Comparison of ENCODE assay signal across 3 cellular contexts in the genomic region with DNA sequence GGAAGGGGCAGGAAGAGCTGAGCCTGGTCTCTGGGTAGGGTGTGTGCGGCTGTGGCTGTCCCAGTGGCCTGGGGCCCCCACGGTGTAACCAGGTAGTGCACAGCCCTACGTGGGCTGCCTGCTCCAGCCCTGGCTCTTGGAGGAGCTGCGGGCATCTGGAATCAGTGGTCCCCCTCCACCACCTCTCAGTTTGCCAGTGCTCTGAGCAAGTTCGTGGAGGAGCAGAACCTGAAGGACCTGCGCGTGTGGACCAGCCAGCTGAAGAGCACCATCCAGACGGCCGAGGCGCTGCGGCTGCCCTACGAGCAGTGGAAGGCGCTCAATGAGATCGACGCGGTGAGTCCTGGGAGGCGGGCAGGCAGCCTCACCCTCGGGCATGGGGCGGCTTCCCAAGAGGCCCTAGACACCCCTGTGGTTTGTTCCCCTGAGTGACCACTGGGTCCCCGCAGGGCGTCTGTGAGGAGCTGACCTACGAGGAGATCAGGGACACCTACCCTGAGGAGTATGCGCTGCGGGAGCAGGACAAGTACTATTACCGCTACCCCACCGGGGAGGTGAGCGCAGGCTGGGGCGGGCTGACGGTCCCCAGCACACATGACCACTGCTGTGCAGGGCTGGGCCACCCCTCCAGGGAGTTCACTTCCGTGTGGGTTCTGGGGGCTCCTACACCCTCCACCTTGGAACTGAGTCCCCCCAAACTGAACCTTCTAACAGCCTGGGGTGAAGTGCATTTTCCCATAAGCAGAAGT.
TF ChIP-seq lines count a peak whose summit lies in the region.

No MANE protein-coding gene starts in this region.

TF ChIP-seq in SK-N-SH, 30 proteins besides CTCF, POLR2A, EP300 and RAD21:
- no peak for TF ChIP-seq FOXJ3 (CRISPR knock-in tag; IDR thresholded peaks at IDR 0.05)
- TF ChIP-seq JUND (IDR thresholded peaks at IDR 0.05) = no peak
- TF ChIP-seq, protein P1, sequence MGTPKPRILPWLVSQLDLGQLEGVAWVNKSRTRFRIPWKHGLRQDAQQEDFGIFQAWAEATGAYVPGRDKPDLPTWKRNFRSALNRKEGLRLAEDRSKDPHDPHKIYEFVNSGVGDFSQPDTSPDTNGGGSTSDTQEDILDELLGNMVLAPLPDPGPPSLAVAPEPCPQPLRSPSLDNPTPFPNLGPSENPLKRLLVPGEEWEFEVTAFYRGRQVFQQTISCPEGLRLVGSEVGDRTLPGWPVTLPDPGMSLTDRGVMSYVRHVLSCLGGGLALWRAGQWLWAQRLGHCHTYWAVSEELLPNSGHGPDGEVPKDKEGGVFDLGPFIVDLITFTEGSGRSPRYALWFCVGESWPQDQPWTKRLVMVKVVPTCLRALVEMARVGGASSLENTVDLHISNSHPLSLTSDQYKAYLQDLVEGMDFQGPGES (IDR thresholded peaks at IDR 0.05; ENCODE audit: low read depth, low read length) = no peak
- TF ChIP-seq SIN3A (IDR thresholded peaks at IDR 0.05; ENCODE audit: borderline replicate concordance, low read depth, low read length) = no peak
- TF ChIP-seq, protein P2, sequence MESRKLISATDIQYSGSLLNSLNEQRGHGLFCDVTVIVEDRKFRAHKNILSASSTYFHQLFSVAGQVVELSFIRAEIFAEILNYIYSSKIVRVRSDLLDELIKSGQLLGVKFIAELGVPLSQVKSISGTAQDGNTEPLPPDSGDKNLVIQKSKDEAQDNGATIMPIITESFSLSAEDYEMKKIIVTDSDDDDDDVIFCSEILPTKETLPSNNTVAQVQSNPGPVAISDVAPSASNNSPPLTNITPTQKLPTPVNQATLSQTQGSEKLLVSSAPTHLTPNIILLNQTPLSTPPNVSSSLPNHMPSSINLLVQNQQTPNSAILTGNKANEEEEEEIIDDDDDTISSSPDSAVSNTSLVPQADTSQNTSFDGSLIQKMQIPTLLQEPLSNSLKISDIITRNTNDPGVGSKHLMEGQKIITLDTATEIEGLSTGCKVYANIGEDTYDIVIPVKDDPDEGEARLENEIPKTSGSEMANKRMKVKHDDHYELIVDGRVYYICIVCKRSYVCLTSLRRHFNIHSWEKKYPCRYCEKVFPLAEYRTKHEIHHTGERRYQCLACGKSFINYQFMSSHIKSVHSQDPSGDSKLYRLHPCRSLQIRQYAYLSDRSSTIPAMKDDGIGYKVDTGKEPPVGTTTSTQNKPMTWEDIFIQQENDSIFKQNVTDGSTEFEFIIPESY (IDR thresholded peaks at IDR 0.05; ENCODE audit: borderline replicate concordance, low read depth) = no peak
- no peak for TF ChIP-seq ELF1 (IDR thresholded peaks at IDR 0.05)
- TF ChIP-seq TCF12 (IDR thresholded peaks at IDR 0.05) = no peak
- TF ChIP-seq EZH2phosphoT487 (IDR thresholded peaks at IDR 0.05; ENCODE audit: borderline replicate concordance, low read depth) = no peak
- TF ChIP-seq RFX5 (IDR thresholded peaks at IDR 0.05; ENCODE audit: low read length) = no peak
- no peak for TF ChIP-seq SMC3 (IDR thresholded peaks at IDR 0.05; ENCODE audit: low read depth, low read length)
- TF ChIP-seq, protein P3, sequence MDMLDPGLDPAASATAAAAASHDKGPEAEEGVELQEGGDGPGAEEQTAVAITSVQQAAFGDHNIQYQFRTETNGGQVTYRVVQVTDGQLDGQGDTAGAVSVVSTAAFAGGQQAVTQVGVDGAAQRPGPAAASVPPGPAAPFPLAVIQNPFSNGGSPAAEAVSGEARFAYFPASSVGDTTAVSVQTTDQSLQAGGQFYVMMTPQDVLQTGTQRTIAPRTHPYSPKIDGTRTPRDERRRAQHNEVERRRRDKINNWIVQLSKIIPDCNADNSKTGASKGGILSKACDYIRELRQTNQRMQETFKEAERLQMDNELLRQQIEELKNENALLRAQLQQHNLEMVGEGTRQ (IDR thresholded peaks at IDR 0.05; ENCODE audit: borderline replicate concordance, low read depth, low read length) = no peak

TF ChIP-seq in SK-N-SH treated with all-trans-retinoic acid at 6 μM for 48 hours, 23 proteins besides CTCF, POLR2A, EP300 and RAD21 (continues in another document):
- TF ChIP-seq BACH2 (CRISPR knock-in tag; IDR thresholded peaks at IDR 0.05; ENCODE audit: borderline replicate concordance) (no peak), ZC3H10 (CRISPR knock-in tag; IDR thresholded peaks at IDR 0.05) (no peak), ZFP30 (CRISPR knock-in tag; IDR thresholded peaks at IDR 0.05) (no peak), TCF4 (CRISPR knock-in tag; IDR thresholded peaks at IDR 0.05; ENCODE audit: borderline replicate concordance) (no peak), ISL1 (CRISPR knock-in tag; IDR thresholded peaks at IDR 0.05) (no peak), ARNTL (CRISPR knock-in tag; IDR thresholded peaks at IDR 0.05; ENCODE audit: borderline replicate concordance, low read depth) (no peak), ZFP3 (CRISPR knock-in tag; IDR thresholded peaks at IDR 0.05) (no peak), ZNF565 (CRISPR knock-in tag; conservative IDR thresholded peaks at IDR 0.05; ENCODE audit: low read depth) (no peak), TOX (CRISPR knock-in tag; IDR thresholded peaks at IDR 0.05; ENCODE audit: borderline replicate concordance) (no peak), ESRRG (CRISPR knock-in tag; IDR thresholded peaks at IDR 0.05) (no peak), RARB (CRISPR knock-in tag; IDR thresholded peaks at IDR 0.05) (no peak), PPARA (CRISPR knock-in tag; IDR thresholded peaks at IDR 0.05; ENCODE audit: borderline replicate concordance) (no peak)
- TF ChIP-seq, protein P4, sequence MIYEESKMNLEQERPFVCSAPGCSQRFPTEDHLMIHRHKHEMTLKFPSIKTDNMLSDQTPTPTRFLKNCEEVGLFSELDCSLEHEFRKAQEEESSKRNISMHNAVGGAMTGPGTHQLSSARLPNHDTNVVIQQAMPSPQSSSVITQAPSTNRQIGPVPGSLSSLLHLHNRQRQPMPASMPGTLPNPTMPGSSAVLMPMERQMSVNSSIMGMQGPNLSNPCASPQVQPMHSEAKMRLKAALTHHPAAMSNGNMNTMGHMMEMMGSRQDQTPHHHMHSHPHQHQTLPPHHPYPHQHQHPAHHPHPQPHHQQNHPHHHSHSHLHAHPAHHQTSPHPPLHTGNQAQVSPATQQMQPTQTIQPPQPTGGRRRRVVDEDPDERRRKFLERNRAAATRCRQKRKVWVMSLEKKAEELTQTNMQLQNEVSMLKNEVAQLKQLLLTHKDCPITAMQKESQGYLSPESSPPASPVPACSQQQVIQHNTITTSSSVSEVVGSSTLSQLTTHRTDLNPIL (CRISPR knock-in tag; IDR thresholded peaks at IDR 0.05; ENCODE audit: low read depth) = no peak
- TF ChIP-seq, protein P5, sequence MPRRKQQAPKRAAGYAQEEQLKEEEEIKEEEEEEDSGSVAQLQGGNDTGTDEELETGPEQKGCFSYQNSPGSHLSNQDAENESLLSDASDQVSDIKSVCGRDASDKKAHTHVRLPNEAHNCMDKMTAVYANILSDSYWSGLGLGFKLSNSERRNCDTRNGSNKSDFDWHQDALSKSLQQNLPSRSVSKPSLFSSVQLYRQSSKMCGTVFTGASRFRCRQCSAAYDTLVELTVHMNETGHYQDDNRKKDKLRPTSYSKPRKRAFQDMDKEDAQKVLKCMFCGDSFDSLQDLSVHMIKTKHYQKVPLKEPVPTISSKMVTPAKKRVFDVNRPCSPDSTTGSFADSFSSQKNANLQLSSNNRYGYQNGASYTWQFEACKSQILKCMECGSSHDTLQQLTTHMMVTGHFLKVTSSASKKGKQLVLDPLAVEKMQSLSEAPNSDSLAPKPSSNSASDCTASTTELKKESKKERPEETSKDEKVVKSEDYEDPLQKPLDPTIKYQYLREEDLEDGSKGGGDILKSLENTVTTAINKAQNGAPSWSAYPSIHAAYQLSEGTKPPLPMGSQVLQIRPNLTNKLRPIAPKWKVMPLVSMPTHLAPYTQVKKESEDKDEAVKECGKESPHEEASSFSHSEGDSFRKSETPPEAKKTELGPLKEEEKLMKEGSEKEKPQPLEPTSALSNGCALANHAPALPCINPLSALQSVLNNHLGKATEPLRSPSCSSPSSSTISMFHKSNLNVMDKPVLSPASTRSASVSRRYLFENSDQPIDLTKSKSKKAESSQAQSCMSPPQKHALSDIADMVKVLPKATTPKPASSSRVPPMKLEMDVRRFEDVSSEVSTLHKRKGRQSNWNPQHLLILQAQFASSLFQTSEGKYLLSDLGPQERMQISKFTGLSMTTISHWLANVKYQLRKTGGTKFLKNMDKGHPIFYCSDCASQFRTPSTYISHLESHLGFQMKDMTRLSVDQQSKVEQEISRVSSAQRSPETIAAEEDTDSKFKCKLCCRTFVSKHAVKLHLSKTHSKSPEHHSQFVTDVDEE (CRISPR knock-in tag; IDR thresholded peaks at IDR 0.05) = no peak
- TF ChIP-seq, protein P6, sequence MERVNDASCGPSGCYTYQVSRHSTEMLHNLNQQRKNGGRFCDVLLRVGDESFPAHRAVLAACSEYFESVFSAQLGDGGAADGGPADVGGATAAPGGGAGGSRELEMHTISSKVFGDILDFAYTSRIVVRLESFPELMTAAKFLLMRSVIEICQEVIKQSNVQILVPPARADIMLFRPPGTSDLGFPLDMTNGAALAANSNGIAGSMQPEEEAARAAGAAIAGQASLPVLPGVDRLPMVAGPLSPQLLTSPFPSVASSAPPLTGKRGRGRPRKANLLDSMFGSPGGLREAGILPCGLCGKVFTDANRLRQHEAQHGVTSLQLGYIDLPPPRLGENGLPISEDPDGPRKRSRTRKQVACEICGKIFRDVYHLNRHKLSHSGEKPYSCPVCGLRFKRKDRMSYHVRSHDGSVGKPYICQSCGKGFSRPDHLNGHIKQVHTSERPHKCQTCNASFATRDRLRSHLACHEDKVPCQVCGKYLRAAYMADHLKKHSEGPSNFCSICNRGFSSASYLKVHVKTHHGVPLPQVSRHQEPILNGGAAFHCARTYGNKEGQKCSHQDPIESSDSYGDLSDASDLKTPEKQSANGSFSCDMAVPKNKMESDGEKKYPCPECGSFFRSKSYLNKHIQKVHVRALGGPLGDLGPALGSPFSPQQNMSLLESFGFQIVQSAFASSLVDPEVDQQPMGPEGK (CRISPR knock-in tag; IDR thresholded peaks at IDR 0.05; ENCODE audit: borderline replicate concordance) = no peak

TF ChIP-seq in IMR-90, 13 proteins besides CTCF, POLR2A, EP300 and RAD21:
- no peak for TF ChIP-seq MXI1 (IDR thresholded peaks at IDR 0.05; ENCODE audit: borderline replicate concordance, low read depth, low read length)
- no peak for TF ChIP-seq FOS (IDR thresholded peaks at IDR 0.05; ENCODE audit: low read depth, low read length)
- TF ChIP-seq RCOR1 (IDR thresholded peaks at IDR 0.05; ENCODE audit: insufficient replicate concordance, low read length) = no peak
- TF ChIP-seq, protein P3 (IDR thresholded peaks at IDR 0.05; ENCODE audit: low read depth, low read length) = no peak
- no peak for TF ChIP-seq SMC3 (IDR thresholded peaks at IDR 0.05; ENCODE audit: low read depth, low read length)
- no peak for TF ChIP-seq MAZ (IDR thresholded peaks at IDR 0.05; ENCODE audit: borderline replicate concordance, low read depth, low read length)
